ENCODE assay signal across 23 cellular contexts in genomic region chr11:47358731-47359051, GRCh38. TPM values are rescaled to one million over a fixed set of nuclear protein-coding genes. Genes with fewer than 3 reads are reported as not detected.
DNase-seq lines count a peak whose midpoint lies in the region; ATAC-seq and TF ChIP-seq lines count a peak whose summit lies in the region.
"Had no signal": no experiment of that assay in that cellular context is flagged by ENCODE, and none has a peak within 500 bp of the region (broad histone marks: within the 10 kb centered on the region; RNA-seq: fewer than 3 reads in every experiment).

No MANE protein-coding gene starts in this region.

- H2BK5ac ChIP-seq in trophoblast cell (ENCODE audit: low read depth, low read length, poor library complexity): no peak overlapping the region

- no peak overlapping the region for H2BK120ac ChIP-seq in trophoblast cell (ENCODE audit: insufficient read depth, low read length, poor library complexity)

- no peak overlapping the region for H2AK5ac ChIP-seq in trophoblast cell (ENCODE audit: low read length)

- no peaks in the 10 kb centered on the region for H4K20me1 ChIP-seq in BLaER1

- H3K18ac ChIP-seq in trophoblast cell (ENCODE audit: low read length): no peak overlapping the region

- H3K27ac Mint-ChIP-seq in endodermal cell: no peak overlapping the region
- H3K27ac Mint-ChIP-seq: HFFc6 had no signal

- peak overlapping the region; percentile 80 for H3K4me2 ChIP-seq in BLaER1
- H3K4me2 ChIP-seq in trophoblast cell (ENCODE audit: low read length): no peak overlapping the region
- H3K4me2 ChIP-seq: A549, SK-N-SH had no signal

- H3K36me3 Mint-ChIP-seq in endodermal cell (ENCODE audit: low read depth): no peaks in the 10 kb centered on the region
- H3K36me3 Mint-ChIP-seq: CD4-positive, alpha-beta memory T cell had no signal

- H3K23ac ChIP-seq in trophoblast cell (ENCODE audit: low read length): no peak overlapping the region

- no peak overlapping the region for H4K12ac ChIP-seq in trophoblast cell (ENCODE audit: low read depth, low read length)

- no peaks in the 10 kb centered on the region for H3K79me1 ChIP-seq in trophoblast cell (ENCODE audit: low read length)

- H3K27me3 Mint-ChIP-seq in endodermal cell (ENCODE audit: insufficient read depth): no peaks in the 10 kb centered on the region

- no peaks in the 10 kb centered on the region for H3K79me2 ChIP-seq in trophoblast cell (ENCODE audit: control insufficient read depth, insufficient read depth, low read length, poor library complexity)

- no peak overlapping the region for H3K14ac ChIP-seq in trophoblast cell (ENCODE audit: low read length)

- no peak for ATAC-seq in GM21825 (IDR thresholded peaks at IDR 0.05; ENCODE audit: unreplicated experiment)
- ATAC-seq: A549, GM12878 had no signal

- no peak overlapping the region for H2AFZ ChIP-seq in trophoblast cell (ENCODE audit: insufficient read depth, low read length, poor library complexity)

- H3K9me3 ChIP-seq in BLaER1: no peaks in the 10 kb centered on the region
- peaks cover 9% of the 10 kb centered on the region for H3K9me3 ChIP-seq in endodermal cell (ENCODE audit: control insufficient read depth, low read length)
- peaks cover 22% of the 10 kb centered on the region for H3K9me3 ChIP-seq in trophoblast cell (ENCODE audit: insufficient read depth, low read depth, low read length)
- H3K9me3 ChIP-seq: A549, BE2C, SK-N-SH had no signal

- H3K9ac ChIP-seq in BLaER1: peak overlapping the region; percentile 79
- no peak overlapping the region for H3K9ac ChIP-seq in endodermal cell (ENCODE audit: extremely low read depth, low read length, poor library complexity, severe bottlenecking)
- H3K9ac ChIP-seq in trophoblast cell (ENCODE audit: low read length): no peak overlapping the region
- H3K9ac ChIP-seq: SK-N-SH had no signal

- no peak for TF ChIP-seq CTCF in endodermal cell (conservative IDR thresholded peaks at IDR 0.05)

- H3K27ac ChIP-seq in BLaER1 (peak overlapping the region; percentile 99), endodermal cell (ENCODE audit: low read depth, low read length) (no peak overlapping the region), trophoblast cell (ENCODE audit: low read depth, low read length) (no peak overlapping the region)
- H3K27ac ChIP-seq: A549 had no signal

- H3K9me3 Mint-ChIP-seq in endodermal cell: no peaks in the 10 kb centered on the region
- H3K9me3 Mint-ChIP-seq: CD4-positive, alpha-beta memory T cell; HFFc6 had no signal

- H4K8ac ChIP-seq in trophoblast cell (ENCODE audit: low read depth, low read length): no peak overlapping the region

- 94 to 95% methylated on average over 4 to 14 of the region's 14 CpGs for WGBS in endodermal cell (ENCODE audit: insufficient coverage in 1 of 2, insufficient read length in 1 of 2), 2 experiments
- WGBS in trophoblast cell (ENCODE audit: extremely low coverage, insufficient coverage, insufficient read length): no CpG with 5 or more reads among the region's 14 CpGs

- peaks cover 64% of the 10 kb centered on the region for H3K4me1 ChIP-seq in BLaER1
- no peaks in the 10 kb centered on the region for H3K4me1 ChIP-seq in endodermal cell (ENCODE audit: control insufficient read depth, insufficient read depth, low read length)
- H3K4me1 ChIP-seq in trophoblast cell (ENCODE audit: control insufficient read depth in 1 of 2, insufficient read depth in 2 of 2, low read length in 2 of 2): peaks cover 0 to 6% of the 10 kb centered on the region in 2 experiments
- H3K4me1 ChIP-seq: BE2C had no signal

- no peak overlapping the region for H3K4me3 Mint-ChIP-seq in endodermal cell
- H3K4me3 Mint-ChIP-seq: HFFc6 had no signal

- H3K4me3 ChIP-seq in BLaER1 (no peak overlapping the region), H7 (ENCODE audit: insufficient read depth, low read depth, low read length) (no peak overlapping the region), endodermal cell (ENCODE audit: low read length) (no peak overlapping the region), trophoblast cell (ENCODE audit: low read depth, low read length) (peak overlapping the region; percentile 37)
- H3K4me3 ChIP-seq: A549, GM12878 had no signal

- no peak overlapping the region for H2BK12ac ChIP-seq in trophoblast cell (ENCODE audit: low read length)

- H3K4me1 Mint-ChIP-seq in endodermal cell: peaks cover 8% of the 10 kb centered on the region

- no peak overlapping the region for H3K4ac ChIP-seq in trophoblast cell (ENCODE audit: low read depth, low read length)

- no peak overlapping the region for H4K91ac ChIP-seq in trophoblast cell (ENCODE audit: low read depth, low read length)

- H3K27me3 ChIP-seq in BLaER1: no peaks in the 10 kb centered on the region
- no peaks in the 10 kb centered on the region for H3K27me3 ChIP-seq in H7 (ENCODE audit: control insufficient read depth, insufficient read depth, low read length)
- H3K27me3 ChIP-seq in endodermal cell (ENCODE audit: control insufficient read depth, insufficient read depth, low read length, poor library complexity, severe bottlenecking): no peaks in the 10 kb centered on the region
- H3K27me3 ChIP-seq in trophoblast cell (ENCODE audit: insufficient read depth, low read length): no peaks in the 10 kb centered on the region
- H3K27me3 ChIP-seq: BE2C had no signal

- peak; percentile 47 for DNase-seq in H7
- DNase-seq in endodermal cell: peak; percentile 42
- DNase-seq in trophoblast cell: no peak
- DNase-seq in T-helper 9 cell: no peak
- no peak for DNase-seq in HCEC 1CT
- DNase-seq: BE2C; Caco-2; CD4-positive, alpha-beta memory T cell; DMS 273 treated with DMSO at 0.1 percent for 48 hours; DMS79 treated with DMSO at 0.1 percent for 48 hours; HFFc6; NCI-H1092 treated with DMSO at 0.1 percent for 48 hours; NCI-H1436 treated with DMSO at 0.1 percent for 48 hours; NCI-H1930; NCI-H2227 treated with DMSO at 0.1 percent for 48 hours; NCI-H510A; NK-92 treated with Interleukin-12 subunit alpha and Interleukin-12 subunit beta, amount 100 ng/mL, for 24 hours; SIG-M5; SK-N-SH had no signal

- H3K36me3 ChIP-seq in BLaER1: peaks cover 27% of the 10 kb centered on the region
- H3K36me3 ChIP-seq in H7 (replicated peaks; ENCODE audit: control insufficient read depth, insufficient read depth, low read length): no peaks in the 10 kb centered on the region; the same call in 1 of the 2 replicates
- H3K36me3 ChIP-seq in endodermal cell (ENCODE audit: control insufficient read depth, insufficient read depth, low read length): no peaks in the 10 kb centered on the region
- H3K36me3 ChIP-seq in trophoblast cell (ENCODE audit: control insufficient read depth in 1 of 2, insufficient read depth in 2 of 2, low read length in 2 of 2): no peaks in the 10 kb centered on the region
- H3K36me3 ChIP-seq: BE2C had no signal

RNA-seq across cellular contexts. Expression of gene MYBPC3, which starts 6.2 kb away (rescaled TPM):
- total RNA-seq in H7 (2014; rRNA removed; shearing (Covaris generic)): not detected in 2 replicates
- total RNA-seq in endodermal cell: under 1 TPM in 1 of 2 donors, not detected in 1; 0.07 TPM
- not detected for polyA plus RNA-seq in endodermal cell (2013, experiment 1 of 2)
- polyA plus RNA-seq in endodermal cell (2013, experiment 2 of 2): not detected
- polyA plus RNA-seq in trophoblast cell (2013): 0.01 TPM in 2 replicates
- total RNA-seq: Caco-2; CD4-positive, alpha-beta memory T cell; GM12878; HFFc6 had no signal
- polyA plus RNA-seq: CD4-positive, alpha-beta memory T cell; SK-N-SH had no signal

RNA-seq across cellular contexts. Expression of gene SPI1, which starts 19.7 kb away (rescaled TPM):
- total RNA-seq in H7 (2014; rRNA removed; shearing (Covaris generic)): 0.42 and 0.81 TPM in 2 replicates
- total RNA-seq in endodermal cell: not detected
- polyA plus RNA-seq in endodermal cell (2013, experiment 1 of 2): not detected
- polyA plus RNA-seq in endodermal cell (2013, experiment 2 of 2): 0.25 TPM
- 0.08 TPM in 2 replicates for polyA plus RNA-seq in trophoblast cell (2013)
- total RNA-seq: Caco-2, HFFc6 had no signal
- polyA plus RNA-seq: SK-N-SH had no signal

RNA-seq across cellular contexts. Expression of gene SLC39A13, which starts 49.7 kb away (rescaled TPM):
- total RNA-seq in H7 (2014; rRNA removed; shearing (Covaris generic)): 26.7 and 29.0 TPM in 2 replicates
- total RNA-seq in endodermal cell: 10 to 100 TPM; 34.7 to 40.4 TPM
- 38.8 TPM for polyA plus RNA-seq in endodermal cell (2013, experiment 1 of 2)
- polyA plus RNA-seq in endodermal cell (2013, experiment 2 of 2): 31.4 TPM
- 27.5 and 28.6 TPM in 2 replicates for polyA plus RNA-seq in trophoblast cell (2013)

Comparison
In these comparisons a context has a peak if more than half of its experiments do, and no peak if none do; other contexts are left out.
1. DNase-seq: peak in H7 (single experiment) and endodermal cell (single experiment); none in trophoblast cell (0 of 2), T-helper 9 cell (single experiment) and HCEC 1CT (single experiment).